In the genomic region with DNA sequence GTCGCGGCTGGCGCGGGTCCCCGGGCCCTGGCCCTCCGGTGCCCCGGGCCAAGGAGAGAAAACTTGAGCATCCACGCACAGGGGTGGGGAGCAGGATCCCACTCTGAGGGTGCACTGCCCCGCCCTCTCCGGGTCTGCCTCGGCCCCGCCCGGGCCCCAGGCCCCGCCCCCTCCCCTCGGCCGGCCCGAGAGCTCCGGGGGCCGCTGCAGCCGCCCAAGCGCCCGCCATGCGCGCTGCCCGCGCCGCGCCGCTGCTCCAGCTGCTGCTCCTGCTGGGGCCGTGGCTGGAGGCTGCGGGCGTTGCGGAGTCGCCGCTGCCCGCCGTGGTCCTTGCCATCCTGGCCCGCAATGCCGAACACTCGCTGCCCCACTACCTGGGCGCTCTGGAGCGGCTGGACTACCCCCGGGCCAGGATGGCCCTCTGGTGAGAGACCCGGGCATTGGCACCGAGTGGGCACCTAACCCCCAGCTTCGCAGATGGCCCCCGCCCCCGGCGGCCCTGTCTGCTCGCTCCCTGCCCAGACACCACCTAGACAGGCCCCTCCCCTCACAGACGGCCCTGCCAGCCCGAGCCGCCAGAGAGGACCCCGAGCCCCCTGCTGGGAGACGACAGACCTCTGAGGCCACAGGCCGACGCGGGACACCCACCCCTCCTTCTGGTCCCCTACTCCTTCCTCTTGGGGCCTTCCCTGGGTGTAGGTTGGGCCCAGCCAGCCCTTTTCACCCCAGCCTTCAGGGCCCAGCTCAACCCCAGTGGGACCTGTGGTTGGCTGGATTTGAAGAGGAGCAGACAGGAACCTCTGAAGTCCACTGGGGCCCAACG, we compare ENCODE assay signal across 8 cellular contexts. TPM values are rescaled to one million over a fixed set of nuclear protein-coding genes. Genes with fewer than 3 reads are reported as not detected.
DNase-seq lines count a peak whose midpoint lies in the region; ATAC-seq and TF ChIP-seq lines count a peak whose summit lies in the region.

A gene with protein sequence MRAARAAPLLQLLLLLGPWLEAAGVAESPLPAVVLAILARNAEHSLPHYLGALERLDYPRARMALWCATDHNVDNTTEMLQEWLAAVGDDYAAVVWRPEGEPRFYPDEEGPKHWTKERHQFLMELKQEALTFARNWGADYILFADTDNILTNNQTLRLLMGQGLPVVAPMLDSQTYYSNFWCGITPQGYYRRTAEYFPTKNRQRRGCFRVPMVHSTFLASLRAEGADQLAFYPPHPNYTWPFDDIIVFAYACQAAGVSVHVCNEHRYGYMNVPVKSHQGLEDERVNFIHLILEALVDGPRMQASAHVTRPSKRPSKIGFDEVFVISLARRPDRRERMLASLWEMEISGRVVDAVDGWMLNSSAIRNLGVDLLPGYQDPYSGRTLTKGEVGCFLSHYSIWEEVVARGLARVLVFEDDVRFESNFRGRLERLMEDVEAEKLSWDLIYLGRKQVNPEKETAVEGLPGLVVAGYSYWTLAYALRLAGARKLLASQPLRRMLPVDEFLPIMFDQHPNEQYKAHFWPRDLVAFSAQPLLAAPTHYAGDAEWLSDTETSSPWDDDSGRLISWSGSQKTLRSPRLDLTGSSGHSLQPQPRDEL (plus strand): TSS at position 207 of the 823 bp plus-strand sequence. CDS start 21 bp downstream, at position 228.

- H3K36me3 ChIP-seq in SJSA1 = no peaks in the 10 kb centered on the region
- H3K36me3 ChIP-seq in adrenal gland (replicated peaks in 1 of 2) = no peaks in the 10 kb centered on the region
- H3K36me3 ChIP-seq in heart right ventricle = peaks cover 0 to 10% (median 0%) of the 10 kb centered on the region in 9 donors

- no peaks in the 10 kb centered on the region for H3K9me3 ChIP-seq in SJSA1 (replicated peaks)
- H3K9me3 ChIP-seq in adrenal gland (replicated peaks in 1 of 3) = no peaks in the 10 kb centered on the region
- H3K9me3 ChIP-seq in heart right ventricle = no peaks in the 10 kb centered on the region

- TF ChIP-seq CTCF in AG10803 (conservative IDR thresholded peaks at IDR 0.05; ENCODE audit: low read length) = no peak; the same call in 1 of the 2 replicates
- TF ChIP-seq CTCF in adrenal gland (IDR thresholded peaks at IDR 0.05) = peak in 1 of 6 experiments; percentile 16
- no peak for TF ChIP-seq CTCF in heart right ventricle (IDR thresholded peaks at IDR 0.05)
- peak; percentile 49 for TF ChIP-seq CTCF in progenitor cell of endocrine pancreas (IDR thresholded peaks at IDR 0.05; ENCODE audit: unreplicated experiment)

- intact Hi-C loops in adrenal gland (cut with DNase I) (no loop called here), heart right ventricle (cut with DNase I) (no loop called here)

- H3K4me1 ChIP-seq in SJSA1 (replicated peaks) (peaks cover 29% of the 10 kb centered on the region), adrenal gland (replicated peaks in 1 of 2) (peaks cover 0 to 13% of the 10 kb centered on the region in 2 donors), heart right ventricle (peaks cover 11 to 28% (median 22%) of the 10 kb centered on the region in 9 donors)

- H3K9me3 Mint-ChIP-seq in progenitor cell of endocrine pancreas (ENCODE audit: low read depth) = no peaks in the 10 kb centered on the region

- H3K36me3 Mint-ChIP-seq in progenitor cell of endocrine pancreas (ENCODE audit: insufficient read depth) = no peaks in the 10 kb centered on the region

- WGBS in adrenal gland, 4 donors = 1% methylated on average over 48 to 59 of the region's 59 CpGs; no CpG with 5 or more reads in 2 of the 4 donors
- 1 to 2% methylated on average over 36 to 58 of the region's 59 CpGs for WGBS in heart right ventricle, 2 donors

- ATAC-seq in GM18907 (IDR thresholded peaks at IDR 0.05; ENCODE audit: unreplicated experiment) (peak; percentile 64), HG03139 (IDR thresholded peaks at IDR 0.05; ENCODE audit: unreplicated experiment) (peak; percentile 65), heart right ventricle (peak; percentile 73 to 93 (median 84))

- peaks cover 17% of the 10 kb centered on the region for H3K27me3 Mint-ChIP-seq in progenitor cell of endocrine pancreas

- peak within 1 kb of the TSS; percentile 11; the same call in 1 of the 2 replicates for H3K27ac ChIP-seq in SJSA1
- peak within 1 kb of the TSS in 2 of 5 donors; percentile 16 to 55 for H3K27ac ChIP-seq in adrenal gland
- H3K27ac ChIP-seq in heart right ventricle = peak within 1 kb of the TSS; percentile 46 to 86 (median 81)

- H3K4me3 Mint-ChIP-seq in progenitor cell of endocrine pancreas (ENCODE audit: low read depth) = peak within 1 kb of the TSS; percentile 69

- TF ChIP-seq POLR2A in adrenal gland (IDR thresholded peaks at IDR 0.05) = no peak

- H3K4me3 ChIP-seq in AG10803 (ENCODE audit: low read length) (peak within 1 kb of the TSS; percentile 92), SJSA1 (peak within 1 kb of the TSS; percentile 79), adrenal gland (peak within 1 kb of the TSS in 3 of 4 donors; percentile 25 to 63 (median 43)), heart right ventricle (peak within 1 kb of the TSS; percentile 89 to 99 (median 95))

- H3K27ac Mint-ChIP-seq in progenitor cell of endocrine pancreas = no peak within 1 kb of the TSS

- peaks cover 8% of the 10 kb centered on the region for H3K4me1 Mint-ChIP-seq in progenitor cell of endocrine pancreas (ENCODE audit: low read depth)

- H3K27me3 ChIP-seq in SJSA1 (replicated peaks) = no peaks in the 10 kb centered on the region
- peaks cover 4% of the 10 kb centered on the region for H3K27me3 ChIP-seq in adrenal gland
- peaks cover 0 to 43% (median 29%) of the 10 kb centered on the region in 7 donors for H3K27me3 ChIP-seq in heart right ventricle

- peak; percentile 37 for DNase-seq in AG10803 (ENCODE audit: low read depth)
- DNase-seq in SJSA1 (ENCODE audit: low read depth in 1 of 2, low spot score in 2 of 2) = peak; percentile 59 to 68
- peak in 5 of 7 donors; percentile 33 to 64 (median 54) for DNase-seq in adrenal gland
- peak; percentile 54 to 69 for DNase-seq in heart right ventricle
- peak; percentile 61 for DNase-seq in progenitor cell of endocrine pancreas (ENCODE audit: low spot score, unreplicated experiment)
- no peak for DNase-seq in superior temporal gyrus (ENCODE audit: extremely low spot score)

RNA-seq across cellular contexts. Expression of the gene that starts here (rescaled TPM):
- 24.7 and 29.9 TPM in 2 replicates for total RNA-seq in SJSA1 (2014; rRNA removed; shearing (Covaris generic))
- total RNA-seq in adrenal gland = 10 to 100 TPM; 14.4 to 43.5 (median 18.0) TPM
- polyA plus RNA-seq in adrenal gland = 10 to 100 TPM in 2 of 3 donors, 1 to 10 TPM in 1; 5.1 to 34.2 (median 16.2) TPM
- total RNA-seq in heart right ventricle = 10 to 100 TPM in 5 of 10 donors, 1 to 10 TPM in 5; 3.5 to 30.4 (median 10.0) TPM
- polyA plus RNA-seq in heart right ventricle = 10 to 100 TPM; 10.6 to 11.3 TPM
- 19.6 and 25.6 TPM in 2 replicates for total RNA-seq in progenitor cell of endocrine pancreas

Comparison
In these comparisons a context has a peak if more than half of its experiments do, and no peak if none do; other contexts are left out.
1. H3K4me3 ChIP-seq: peak in every context shown above with its lines; median percentile 95 in heart right ventricle; 92 in AG10803; 79 in SJSA1; 43 in adrenal gland.